18 cellular contexts compared by ENCODE assay signal in genomic region chr6:108960601-108961000, GRCh38.
A peak's percentile ranks its signal among the peaks of the same experiment; 100 is the strongest.
DNase-seq lines count a peak whose midpoint lies in the region; ATAC-seq, FAIRE-seq and TF ChIP-seq lines count a peak whose summit lies in the region.
"Had no signal": no experiment of that assay in that cellular context is flagged by ENCODE, and none has a peak within 500 bp of the region (broad histone marks: within the 10 kb centered on the region; RNA-seq: fewer than 3 reads in every experiment).

No MANE protein-coding gene starts in this region.

- H3K27me3 ChIP-seq in Loucy (ENCODE audit: insufficient read depth, low read length, poor library complexity, severe bottlenecking) (no peaks in the 10 kb centered on the region), esophagus muscularis mucosa (no peaks in the 10 kb centered on the region), left lung (no peaks in the 10 kb centered on the region), stomach (no peaks in the 10 kb centered on the region)

- H3K27ac ChIP-seq in esophagus muscularis mucosa (replicated peaks in 1 of 4) (peak overlapping the region; percentile 70 to 71 (median 71)), left lung (peak overlapping the region in 1 of 2 donors; percentile 15), stomach (peak overlapping the region in 3 of 5 donors; percentile 20 to 41 (median 35)), kidney (ENCODE audit: low read depth in 2 of 2, low read length in 2 of 2) (no peak overlapping the region)
- H3K27ac ChIP-seq: HL-60 had no signal

- 67% methylated on average over 7 of the region's 7 CpGs for WGBS in esophagus muscularis mucosa
- WGBS in stomach, 5 donors: 79 to 95% (median 93%) methylated on average over 7 of the region's 7 CpGs

- TF ChIP-seq EP300 in esophagus muscularis mucosa (IDR thresholded peaks at IDR 0.05) (peak; percentile 79), stomach (IDR thresholded peaks at IDR 0.05) (peak; percentile 74)

- H3K4me3 ChIP-seq in Loucy (ENCODE audit: low read length, poor library complexity, severe bottlenecking) (no peak overlapping the region), esophagus muscularis mucosa (no peak overlapping the region), left lung (no peak overlapping the region), stomach (no peak overlapping the region), kidney (ENCODE audit: low read length in 2 of 2) (no peak overlapping the region)

- FAIRE-seq in kidney (lab: Jason Lieb, UNC): no peak
- FAIRE-seq: D721Med, H1 had no signal

- 0 out of 2 replicates have a peak overlapping the region, but pooled peaks have one; percentile 12 for H2AFZ ChIP-seq in Loucy (ENCODE audit: low read length)

- ATAC-seq in left lung (peak; percentile 15), GM19324 (IDR thresholded peaks at IDR 0.05; ENCODE audit: low FRiP score, unreplicated experiment) (no peak)
- ATAC-seq: CD8-positive, alpha-beta T cell; Right ventricle myocardium inferior had no signal

- intact Hi-C loops in esophagus muscularis mucosa (cut with DNase I): no loop called here
- intact Hi-C loops in left lung (cut with DNase I): no loop called here
- intact Hi-C loops in stomach (cut with DNase I; ENCODE audit: low total_unique reads): no loop called here
- intact Hi-C loops in kidney (cut with DNase I): no loop called here

- no peaks in the 10 kb centered on the region for H3K79me2 ChIP-seq in Loucy (ENCODE audit: insufficient read depth, low read length)

- no peak overlapping the region for H3K4me2 ChIP-seq in Loucy (ENCODE audit: low read depth, low read length, poor library complexity, severe bottlenecking)

- TF ChIP-seq CTCF in Loucy (conservative IDR thresholded peaks at IDR 0.05; ENCODE audit: low read length) (no peak), esophagus muscularis mucosa (IDR thresholded peaks at IDR 0.05) (no peak), left lung (IDR thresholded peaks at IDR 0.05) (no peak), stomach (IDR thresholded peaks at IDR 0.05) (no peak), kidney (IDR thresholded peaks at IDR 0.05; ENCODE audit: borderline replicate concordance, extremely low read depth, insufficient read depth) (no peak)

- DNase-seq in esophagus muscularis mucosa (ENCODE audit: extremely low spot score) (no peak), left lung (no peak), stomach (no peak), kidney (no peak)
- no peak for DNase-seq in effector CD4-positive, alpha-beta T cell
- DNase-seq: CD8-positive, alpha-beta T cell; DND-41; GF-D8; NCI-H1092 treated with DMSO at 0.1 percent for 48 hours; NCI-H1694 treated with DMSO at 0.1 percent for 48 hours; NCI-H2171; NCI-H774 had no signal

- H3K36me3 ChIP-seq in Loucy (ENCODE audit: insufficient read depth, low read length): no peaks in the 10 kb centered on the region
- no peaks in the 10 kb centered on the region for H3K36me3 ChIP-seq in esophagus muscularis mucosa
- H3K36me3 ChIP-seq in left lung: no peaks in the 10 kb centered on the region
- H3K36me3 ChIP-seq in stomach: no peaks in the 10 kb centered on the region
- H3K36me3 ChIP-seq in kidney (ENCODE audit: control insufficient read depth in 1 of 2, insufficient read depth in 2 of 2, low read length in 2 of 2): no peaks in the 10 kb centered on the region

- H4K20me1 ChIP-seq in Loucy (ENCODE audit: insufficient read depth, low read length, poor library complexity, severe bottlenecking): no peaks in the 10 kb centered on the region

- no peaks in the 10 kb centered on the region for H3K9me3 ChIP-seq in Loucy (ENCODE audit: insufficient read depth, low read depth, low read length)
- H3K9me3 ChIP-seq in esophagus muscularis mucosa: no peaks in the 10 kb centered on the region
- no peaks in the 10 kb centered on the region for H3K9me3 ChIP-seq in left lung
- no peaks in the 10 kb centered on the region for H3K9me3 ChIP-seq in stomach
- no peaks in the 10 kb centered on the region for H3K9me3 ChIP-seq in kidney (ENCODE audit: control insufficient read depth in 1 of 2, low read length in 2 of 2)

- H3K9ac ChIP-seq in Loucy (ENCODE audit: low read depth, low read length, poor library complexity, severe bottlenecking) (no peak overlapping the region), kidney (ENCODE audit: low read length in 2 of 2) (no peak overlapping the region)

- no peaks in the 10 kb centered on the region for H3F3A ChIP-seq in Loucy (ENCODE audit: low read depth)

- no peak for TF ChIP-seq POLR2A in esophagus muscularis mucosa (IDR thresholded peaks at IDR 0.05; ENCODE audit: low read depth)
- TF ChIP-seq POLR2A in stomach (IDR thresholded peaks at IDR 0.05): no peak

- peaks cover 23% of the 10 kb centered on the region for H3K4me1 ChIP-seq in Loucy (ENCODE audit: insufficient read depth, low read length, poor library complexity, severe bottlenecking)
- peaks cover 0 to 51% (median 40%) of the 10 kb centered on the region in 4 donors for H3K4me1 ChIP-seq in esophagus muscularis mucosa
- peaks cover 0 to 9% of the 10 kb centered on the region in 2 donors for H3K4me1 ChIP-seq in left lung
- peaks cover 0 to 20% (median 9%) of the 10 kb centered on the region in 4 donors for H3K4me1 ChIP-seq in stomach
- peaks cover 0 to 3% of the 10 kb centered on the region in 2 donors for H3K4me1 ChIP-seq in kidney (ENCODE audit: control insufficient read depth in 1 of 2, insufficient read depth in 1 of 2, low read depth in 1 of 2, low read length in 2 of 2)

- H3K9me2 ChIP-seq in Loucy (replicated peaks; ENCODE audit: low read depth, low read length): no peaks in the 10 kb centered on the region

Comparison
In these comparisons a context has a peak if more than half of its experiments do, and no peak if none do; other contexts are left out.
1. H3K27ac ChIP-seq: peak in esophagus muscularis mucosa (4 of 4) and stomach (3 of 5); none in kidney (0 of 2).